In the genomic region with DNA sequence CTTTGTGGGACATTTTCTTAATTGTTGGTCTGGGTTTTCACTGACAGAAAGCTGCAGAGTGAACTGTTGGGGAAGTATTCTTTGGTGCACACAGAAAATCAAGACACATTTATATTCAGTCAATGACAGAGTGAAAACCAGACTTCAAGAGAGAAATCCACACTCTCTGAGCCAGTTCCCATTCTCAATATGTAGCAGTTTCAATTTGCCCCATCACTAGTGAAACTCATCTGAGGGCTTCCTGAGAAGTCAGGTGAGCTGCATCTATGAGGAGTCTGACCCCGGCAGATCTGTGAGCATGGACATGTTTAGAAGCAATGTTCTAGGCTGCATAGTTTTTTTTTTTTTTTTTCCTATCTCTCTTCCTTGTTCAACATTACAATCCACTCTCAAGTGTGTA, we compare ENCODE assay signal across 14 cellular contexts.
DNase-seq lines count a peak whose midpoint lies in the region; ATAC-seq lines count a peak whose summit lies in the region.
"Had no signal": no experiment of that assay in that cellular context is flagged by ENCODE, and none has a peak within 500 bp of the region (broad histone marks: within the 10 kb centered on the region; RNA-seq: fewer than 3 reads in every experiment).

No MANE protein-coding gene starts in this region.

- peaks cover 12% of the 10 kb centered on the region for H3K36me3 Mint-ChIP-seq in activated CD8-positive, alpha-beta memory T cell treated with anti-CD3 and anti-CD28 coated beads, Interleukin-2, amount 10 ng/mL, durations not matched to agents 7 days and 5 days
- H3K36me3 Mint-ChIP-seq in activated T-helper 2 cell treated with anti-CD3 and anti-CD28 coated beads, Interferon-gamma antibody, Interleukin-2, Interleukin-4, amounts not matched to agents 10 μg/mL and 5 μg/mL and 100 μg/mL, durations not matched to agents 14 hours and 24 hours and 36 hours (ENCODE audit: low read depth): peaks cover 22% of the 10 kb centered on the region

- no peak overlapping the region for H3K4me3 Mint-ChIP-seq in activated CD8-positive, alpha-beta memory T cell treated with anti-CD3 and anti-CD28 coated beads, Interleukin-2, amount 10 ng/mL, durations not matched to agents 7 days and 5 days
- H3K4me3 Mint-ChIP-seq in activated T-helper 2 cell treated with anti-CD3 and anti-CD28 coated beads, Interferon-gamma antibody, Interleukin-2, Interleukin-4, amounts not matched to agents 10 μg/mL and 5 μg/mL and 100 μg/mL, durations not matched to agents 14 hours and 24 hours and 36 hours (ENCODE audit: low read depth): no peak overlapping the region
- H3K4me3 Mint-ChIP-seq: nephron had no signal

- peaks cover 57% of the 10 kb centered on the region for H3K4me1 Mint-ChIP-seq in activated CD8-positive, alpha-beta memory T cell treated with anti-CD3 and anti-CD28 coated beads, Interleukin-2, amount 10 ng/mL, durations not matched to agents 7 days and 5 days
- H3K4me1 Mint-ChIP-seq in activated T-helper 2 cell treated with anti-CD3 and anti-CD28 coated beads, Interferon-gamma antibody, Interleukin-2, Interleukin-4, amounts not matched to agents 10 μg/mL and 5 μg/mL and 100 μg/mL, durations not matched to agents 14 hours and 24 hours and 36 hours (ENCODE audit: low read depth): peaks cover 70% of the 10 kb centered on the region

- DNase-seq in activated CD8-positive, alpha-beta memory T cell treated with anti-CD3 and anti-CD28 coated beads, Interleukin-2, amount 10 ng/mL, durations not matched to agents 7 days and 5 days: no peak
- no peak for DNase-seq in activated CD8-positive, alpha-beta memory T cell treated with anti-CD3 and anti-CD28 coated beads, Interleukin-2, amount 50 U/mL, for 4 hours
- no peak for DNase-seq in activated T-helper 2 cell treated with anti-CD3 and anti-CD28 coated beads, Interferon-gamma antibody, Interleukin-2, Interleukin-4, amounts not matched to agents 10 μg/mL and 5 μg/mL and 100 μg/mL, durations not matched to agents 14 hours and 24 hours and 36 hours (ENCODE audit: low spot score)
- DNase-seq in HT-29 (ENCODE audit: low spot score) (no peak), SIG-M5 (lab: John Stamatoyannopoulos, UW) (no peak), GM19240 (ENCODE audit: insufficient read length, low spot score) (no peak)
- DNase-seq: activated gamma-delta T cell; effector CD4-positive, alpha-beta T cell; NCI-H510A treated with DMSO at 0.1 percent for 48 hours; stimulated activated CD4-positive, alpha-beta T cell treated with anti-CD3 and anti-CD28 coated beads, Interleukin-4, amount 100 ng/mL, for 24 hours had no signal

- no peaks in the 10 kb centered on the region for H3K9me3 Mint-ChIP-seq in activated CD8-positive, alpha-beta memory T cell treated with anti-CD3 and anti-CD28 coated beads, Interleukin-2, amount 10 ng/mL, durations not matched to agents 7 days and 5 days (ENCODE audit: low read depth)
- peaks cover 3% of the 10 kb centered on the region for H3K9me3 Mint-ChIP-seq in activated T-helper 2 cell treated with anti-CD3 and anti-CD28 coated beads, Interferon-gamma antibody, Interleukin-2, Interleukin-4, amounts not matched to agents 10 μg/mL and 5 μg/mL and 100 μg/mL, durations not matched to agents 14 hours and 24 hours and 36 hours

- intact Hi-C loops in activated T-helper 2 cell treated with anti-CD3 and anti-CD28 coated beads, Interferon-gamma antibody, Interleukin-2, Interleukin-4, amounts not matched to agents 10 μg/mL and 5 μg/mL and 100 μg/mL, durations not matched to agents 14 hours and 24 hours and 36 hours (cut with micrococcal nuclease): loop anchor here (1.0 to 5.0 kb wide), 3 partner anchors 92 to 152 kb away; no protein-coding TSS in a partner anchor

- peak; percentile 45 for ATAC-seq in activated CD8-positive, alpha-beta memory T cell treated with anti-CD3 and anti-CD28 coated beads, Interleukin-2, amount 10 ng/mL, durations not matched to agents 7 days and 5 days
- ATAC-seq in GM21390 (IDR thresholded peaks at IDR 0.05; ENCODE audit: unreplicated experiment): peak; percentile 91
- peak; percentile 85 for ATAC-seq in HG03066 (IDR thresholded peaks at IDR 0.05; ENCODE audit: low read depth, unreplicated experiment)
- ATAC-seq: K562 had no signal

- H3K27me3 Mint-ChIP-seq in activated CD8-positive, alpha-beta memory T cell treated with anti-CD3 and anti-CD28 coated beads, Interleukin-2, amount 10 ng/mL, durations not matched to agents 7 days and 5 days: no peaks in the 10 kb centered on the region
- no peaks in the 10 kb centered on the region for H3K27me3 Mint-ChIP-seq in activated T-helper 2 cell treated with anti-CD3 and anti-CD28 coated beads, Interferon-gamma antibody, Interleukin-2, Interleukin-4, amounts not matched to agents 10 μg/mL and 5 μg/mL and 100 μg/mL, durations not matched to agents 14 hours and 24 hours and 36 hours (ENCODE audit: low read depth)

- peak overlapping the region; percentile 54 for H3K27ac Mint-ChIP-seq in activated CD8-positive, alpha-beta memory T cell treated with anti-CD3 and anti-CD28 coated beads, Interleukin-2, amount 10 ng/mL, durations not matched to agents 7 days and 5 days
- peak overlapping the region; percentile 77 for H3K27ac Mint-ChIP-seq in activated T-helper 2 cell treated with anti-CD3 and anti-CD28 coated beads, Interferon-gamma antibody, Interleukin-2, Interleukin-4, amounts not matched to agents 10 μg/mL and 5 μg/mL and 100 μg/mL, durations not matched to agents 14 hours and 24 hours and 36 hours
- H3K27ac Mint-ChIP-seq: nephron had no signal

- CTCF ChIA-PET in activated CD8-positive, alpha-beta memory T cell treated with anti-CD3 and anti-CD28 coated beads, Interleukin-2, amount 10 ng/mL, durations not matched to agents 7 days and 5 days (lab: Charles Lee): interaction anchor here (0.7 kb wide), 1 partner anchor 147 kb away, joined by 4 read pairs; no protein-coding TSS in a partner anchor
